ENCODE assay signal across 1 cellular context in genomic region chr19:34359954-34360315, GRCh38.
TF ChIP-seq lines count a peak whose summit lies in the region.

No MANE protein-coding gene starts in this region.

TF ChIP-seq in WTC11, 78 proteins besides CTCF, POLR2A, EP300 and RAD21 (continued from another document):
- TF ChIP-seq ARID4B (CRISPR knock-in tag; IDR thresholded peaks at IDR 0.05; ENCODE audit: borderline replicate concordance) (no peak), ZNF121 (CRISPR knock-in tag; IDR thresholded peaks at IDR 0.05) (no peak), ZMAT4 (CRISPR knock-in tag; IDR thresholded peaks at IDR 0.05) (no peak), ZNF425 (CRISPR knock-in tag; conservative IDR thresholded peaks at IDR 0.05) (no peak), MYBL2 (CRISPR knock-in tag; IDR thresholded peaks at IDR 0.05) (no peak), HMGXB4 (CRISPR knock-in tag; IDR thresholded peaks at IDR 0.05) (no peak), IRF2 (CRISPR knock-in tag; IDR thresholded peaks at IDR 0.05; ENCODE audit: borderline replicate concordance, low read depth) (no peak), ATF3 (CRISPR knock-in tag; conservative IDR thresholded peaks at IDR 0.05) (no peak)
